ENCODE assay signal across 15 cellular contexts in the genomic region with DNA sequence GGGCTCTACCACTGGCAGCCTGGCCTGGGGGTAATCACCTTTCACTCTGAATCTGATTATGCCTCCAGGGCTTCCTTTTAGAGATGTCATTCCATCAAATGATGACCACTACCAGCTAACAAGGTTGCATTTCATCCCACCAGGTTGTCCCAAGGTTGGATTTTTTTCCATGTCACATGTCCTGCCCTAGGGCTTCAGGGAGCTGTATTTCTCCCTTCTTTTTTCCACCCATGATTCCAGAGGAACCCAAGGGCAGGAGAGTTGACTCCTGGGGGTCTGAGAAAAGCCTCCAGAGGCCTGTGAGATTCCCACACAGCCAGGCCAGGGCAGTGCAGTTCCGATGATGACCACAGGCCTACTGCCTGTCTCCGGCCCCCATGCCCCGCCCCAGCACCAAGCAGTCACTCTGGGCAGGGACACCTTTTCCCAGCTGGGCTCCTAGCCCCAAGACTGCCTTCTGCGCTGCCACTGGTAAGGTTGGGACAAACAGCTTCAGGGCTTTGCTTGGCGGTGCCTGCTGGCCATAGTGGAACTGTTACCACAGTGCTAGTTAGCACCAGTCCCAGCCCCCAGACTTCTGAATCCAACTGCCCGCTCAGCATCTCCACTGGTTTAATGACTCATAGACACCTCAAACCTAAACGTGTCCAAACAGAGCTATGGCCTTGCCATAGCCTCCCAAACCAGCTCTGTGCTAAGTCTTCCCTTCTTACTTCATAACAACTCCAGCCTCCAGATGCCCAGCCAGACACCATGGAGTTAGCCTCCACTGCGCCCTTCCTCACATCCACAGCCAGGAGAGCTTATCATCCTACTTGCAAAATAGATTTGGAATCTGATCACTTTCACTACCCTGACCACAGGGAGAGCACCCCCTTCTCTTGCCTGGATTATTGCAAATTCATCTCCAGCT.
DNase-seq lines count a peak whose midpoint lies in the region; ATAC-seq, FAIRE-seq and TF ChIP-seq lines count a peak whose summit lies in the region.
"Had no signal": no experiment of that assay in that cellular context is flagged by ENCODE, and none has a peak within 500 bp of the region (broad histone marks: within the 10 kb centered on the region; RNA-seq: fewer than 3 reads in every experiment).

No MANE protein-coding gene starts in this region.

- H4K8ac ChIP-seq in H1 (ENCODE audit: extremely low read depth, insufficient read depth, low read length): no peak overlapping the region; the same call in 1 of the 2 replicates

- H2BK20ac ChIP-seq in H1 (ENCODE audit: low read length): no peak overlapping the region

- H3K4me1 ChIP-seq in H1 (replicated peaks in 1 of 4; ENCODE audit: control insufficient read depth in 3 of 4, insufficient read depth in 4 of 4, low read length in 3 of 4) (peaks cover 3 to 18% (median 11%) of the 10 kb centered on the region in 4 experiments; a peak in 6 of 7 replicates), parathyroid adenoma (peaks cover 40% of the 10 kb centered on the region)

- H3K9ac ChIP-seq in H1 (replicated peaks in 1 of 4; ENCODE audit: extremely low read depth in 1 of 4, low read depth in 3 of 4, low read length in 3 of 4) (no peak overlapping the region), parathyroid adenoma (no peak overlapping the region)

- no peaks in the 10 kb centered on the region for H3K9me3 ChIP-seq in MG63
- no peaks in the 10 kb centered on the region for H3K9me3 ChIP-seq in H1 (ENCODE audit: insufficient read depth in 2 of 2, low read depth in 1 of 2, low read length in 1 of 2)
- no peaks in the 10 kb centered on the region for H3K9me3 ChIP-seq in parathyroid adenoma (ENCODE audit: control insufficient read depth, low read length)
- H3K9me3 ChIP-seq: adrenal gland, left ventricle myocardium inferior had no signal

- H3K79me2 ChIP-seq in H1 (ENCODE audit: control insufficient read depth in 1 of 2, insufficient read depth in 2 of 2, low read length in 2 of 2): no peaks in the 10 kb centered on the region
- peaks cover 2% of the 10 kb centered on the region for H3K79me2 ChIP-seq in parathyroid adenoma

- peak in 1 of 3 experiments; percentile 14; a peak in 1 of 4 replicates for TF ChIP-seq CTCF in H1 (IDR thresholded peaks at IDR 0.05; ENCODE audit: control extremely low read depth in 1 of 3, insufficient read depth in 1 of 3, low read depth in 1 of 3, low read length in 3 of 3)
- no peak for TF ChIP-seq CTCF in parathyroid adenoma (IDR thresholded peaks at IDR 0.05)

- peak overlapping the region; percentile 31; the same call in 1 of the 2 replicates for H2BK15ac ChIP-seq in H1 (ENCODE audit: low read length)

- 79% methylated on average over 8 of the region's 8 CpGs; no CpG with 5 or more reads in 1 of the 2 experiments for WGBS in H1 (ENCODE audit: extremely low coverage in 1 of 2, insufficient coverage in 1 of 2, insufficient read length in 1 of 2, insufficient replicate concordance in 2 of 2, low coverage in 1 of 2, low lambda C conversion rate in 2 of 2, missing lambda C conversion rate in 1 of 2), 2 experiments

- no peak overlapping the region for H3K4me2 ChIP-seq in H1 (ENCODE audit: insufficient read depth in 1 of 2, low read depth in 2 of 2, low read length in 2 of 2)
- no peak overlapping the region for H3K4me2 ChIP-seq in parathyroid adenoma (ENCODE audit: low read length)

- no peak overlapping the region for H3K23ac ChIP-seq in H1 (ENCODE audit: insufficient read length)

- H3K4me3 ChIP-seq in MG63 (no peak overlapping the region), H1 (ENCODE audit: extremely low read depth in 1 of 4, insufficient read depth in 2 of 4, low read depth in 3 of 4, low read length in 4 of 4) (no peak overlapping the region), parathyroid adenoma (ENCODE audit: low read depth, low read length) (no peak overlapping the region)
- H3K4me3 ChIP-seq: adrenal gland, esophagus muscularis mucosa, left ventricle myocardium inferior had no signal

- H2AFZ ChIP-seq in H1 (ENCODE audit: low read length) (no peak overlapping the region), parathyroid adenoma (peak overlapping the region; percentile 65)

- no peak for TF ChIP-seq POLR2A in H1 (IDR thresholded peaks at IDR 0.05; ENCODE audit: control extremely low read depth in 1 of 2, low read depth in 2 of 2, low read length in 2 of 2)

- no peak overlapping the region for H3K4ac ChIP-seq in H1 (replicated peaks; ENCODE audit: insufficient read length, low read depth, low read length)

- no peak for ATAC-seq in GM19467 (IDR thresholded peaks at IDR 0.05; ENCODE audit: unreplicated experiment)
- ATAC-seq: Right ventricle myocardium inferior had no signal

- no peak overlapping the region for H2BK120ac ChIP-seq in H1 (replicated peaks; ENCODE audit: low read depth, low read length)

- FAIRE-seq in H1 (lab: Jason Lieb, UNC): no peak

- H3K23me2 ChIP-seq in H1 (ENCODE audit: low read depth, low read length): peaks cover 2% of the 10 kb centered on the region; the same call in 1 of the 2 replicates

- peaks cover 0 to 2% of the 10 kb centered on the region in 2 experiments for H4K20me1 ChIP-seq in H1 (replicated peaks in 1 of 2; ENCODE audit: control insufficient read depth in 1 of 2, insufficient read depth in 2 of 2, low read length in 2 of 2)

- DNase-seq in GM04504 (ENCODE audit: low read depth): peak; percentile 1
- peak; percentile 41 for DNase-seq in MG63
- DNase-seq in H1 (ENCODE audit: low read depth in 1 of 2, low spot score in 2 of 2): peak in 1 of 2 experiments; percentile 42
- no peak for DNase-seq in NCI-H748 treated with DMSO at 0.1 percent for 48 hours (lab: John Stamatoyannopoulos, UW)
- DNase-seq in DMS79 treated with DMSO at 0.1 percent for 48 hours (lab: John Stamatoyannopoulos, UW): no peak
- DNase-seq: activated CD4-positive, alpha-beta T cell treated with anti-CD3 and anti-CD28 coated beads for 4 hours; left ventricle myocardium inferior; NCI-H187; retina had no signal

- H3K36me3 ChIP-seq in MG63 (peaks cover 3% of the 10 kb centered on the region; the same call in 1 of the 2 replicates), H1 (ENCODE audit: control insufficient read depth in 2 of 4, insufficient read depth in 4 of 4, low read length in 3 of 4) (no peaks in the 10 kb centered on the region), parathyroid adenoma (ENCODE audit: control insufficient read depth, insufficient read depth, low read length) (no peaks in the 10 kb centered on the region)
- H3K36me3 ChIP-seq: adrenal gland, esophagus muscularis mucosa, left ventricle myocardium inferior had no signal

- no peak overlapping the region for H4K91ac ChIP-seq in H1 (replicated peaks; ENCODE audit: insufficient read length, low read length)

- no peak overlapping the region for H3K56ac ChIP-seq in H1 (replicated peaks; ENCODE audit: insufficient read length, low read depth, low read length)

- H2AK5ac ChIP-seq in H1 (ENCODE audit: low read depth, low read length): no peak overlapping the region

- H3K27ac ChIP-seq in H1 (ENCODE audit: low read depth, low read length): no peak overlapping the region
- H3K27ac ChIP-seq in parathyroid adenoma: no peak overlapping the region
- H3K27ac ChIP-seq: adrenal gland, esophagus muscularis mucosa, HL-60, left ventricle myocardium inferior had no signal

- H4K5ac ChIP-seq in H1 (ENCODE audit: insufficient read length, low read depth, low read length): no peak overlapping the region

- no peak overlapping the region for H2BK12ac ChIP-seq in H1 (ENCODE audit: low read depth, low read length)

- no peak overlapping the region for H2BK5ac ChIP-seq in H1 (ENCODE audit: low read depth, low read length)

- CTCF ChIA-PET in H1 (lab: Charles Lee; ENCODE audit: partially characterized antibody): interaction anchor here (0.7 to 3.5 kb wide), 8 partner anchors 12 to 187 kb away, joined by 3 to 15 read pairs (median 4); no protein-coding TSS in a partner anchor

- no peaks in the 10 kb centered on the region for H3K79me1 ChIP-seq in H1 (ENCODE audit: low read depth, low read length)

- no peak overlapping the region for H3K18ac ChIP-seq in H1 (ENCODE audit: extremely low read depth, low read length)

- H3K14ac ChIP-seq in H1 (ENCODE audit: insufficient read length): no peak overlapping the region

- POLR2A ChIA-PET in H1 (lab: Charles Lee; ENCODE audit: partially characterized antibody): interaction anchor here (0.6 to 0.9 kb wide), 2 partner anchors 10 to 18 kb away, joined by 3 read pairs; no protein-coding TSS in a partner anchor

- TF ChIP-seq EP300 in H1 (IDR thresholded peaks at IDR 0.05; ENCODE audit: borderline replicate concordance in 1 of 2, low read depth in 2 of 2, low read length in 2 of 2): no peak

- TF ChIP-seq RAD21 in H1 (IDR thresholded peaks at IDR 0.05 in 1 of 2, conservative IDR thresholded peaks at IDR 0.05 in 1 of 2; ENCODE audit: low read depth in 2 of 2, low read length in 2 of 2): no peak

- H3K27me3 ChIP-seq in MG63 (no peaks in the 10 kb centered on the region), H1 (replicated peaks in 1 of 4; ENCODE audit: control insufficient read depth in 3 of 4, extremely low read depth in 1 of 4, insufficient read depth in 3 of 4, low read length in 3 of 4) (peaks cover 0 to 6% (median 5%) of the 10 kb centered on the region in 4 experiments; a peak in 4 of 7 replicates), parathyroid adenoma (ENCODE audit: control insufficient read depth, insufficient read depth, low read length) (no peaks in the 10 kb centered on the region)
- H3K27me3 ChIP-seq: adrenal gland had no signal

TF ChIP-seq in H1, 55 proteins besides CTCF, POLR2A, EP300 and RAD21 (continues in another document):
- TF ChIP-seq SP4 (IDR thresholded peaks at IDR 0.05; ENCODE audit: low read length) (no peak), ATF2 (IDR thresholded peaks at IDR 0.05; ENCODE audit: low read length) (no peak), CHD2 (IDR thresholded peaks at IDR 0.05; ENCODE audit: low read length) (no peak), ASH2L (IDR thresholded peaks at IDR 0.05; ENCODE audit: low read length) (no peak), SP2 (IDR thresholded peaks at IDR 0.05; ENCODE audit: low read length) (no peak), E2F6 (IDR thresholded peaks at IDR 0.05) (no peak)

Comparison
In these comparisons a context has a peak if more than half of its experiments do, and no peak if none do; other contexts are left out.
1. DNase-seq: peak in GM04504 (single experiment) and MG63 (single experiment); none in NCI-H748 treated with DMSO at 0.1 percent for 48 hours (single experiment) and DMS79 treated with DMSO at 0.1 percent for 48 hours (single experiment).